Comparison of ENCODE assay signal across 29 cellular contexts in genomic region chr15:80199869-80200268, GRCh38. TPM values are rescaled to one million over a fixed set of nuclear protein-coding genes. Genes with fewer than 3 reads are reported as not detected.
"Had no signal": no experiment of that assay in that cellular context is flagged by ENCODE, and none has a peak within 500 bp of the region (broad histone marks: within the 10 kb centered on the region; RNA-seq: fewer than 3 reads in every experiment).

No MANE protein-coding gene starts in this region.

- H3K27ac Mint-ChIP-seq: memory B cell; naive B cell; natural killer cell treated with Interleukin-12 subunit alpha and Interleukin-12 subunit beta and Interleukin-15 and Interleukin-18, amount 100 ng/mL, for 72 hours; progenitor cell of endocrine pancreas; stimulated activated memory B cell treated with anti-CD40 and anti-IgM and Interleukin-4, amounts not matched to agents 10 μg/mL and 1 μg/mL and 100 μg/mL, for 72 hours; stimulated activated naive CD8-positive, alpha-beta T cell treated with anti-CD3 and anti-CD28 coated beads, Interleukin-15, Interleukin-2, amounts not matched to agents 100 ng/mL and 50 ng/mL, for 24 hours had no signal

- H3K9me3 Mint-ChIP-seq: memory B cell; natural killer cell treated with Interleukin-12 subunit alpha and Interleukin-12 subunit beta and Interleukin-15 and Interleukin-18, amount 100 ng/mL, for 72 hours; neural crest cell; stimulated activated memory B cell treated with anti-CD40 and anti-IgM and Interleukin-4, amounts not matched to agents 10 μg/mL and 1 μg/mL and 100 μg/mL, for 72 hours; stimulated activated naive CD8-positive, alpha-beta T cell treated with anti-CD3 and anti-CD28 coated beads, Interleukin-15, Interleukin-2, amounts not matched to agents 100 ng/mL and 50 ng/mL, for 24 hours had no signal

- H3K4me3 ChIP-seq: dorsolateral prefrontal cortex, esophagus muscularis mucosa, gastroesophageal sphincter, heart left ventricle, hepatocyte, lung, mucosa of descending colon, sigmoid colon, suprapubic skin, transverse colon, upper lobe of right lung, uterus had no signal

- H3K4me3 Mint-ChIP-seq: memory B cell; naive B cell; natural killer cell treated with Interleukin-12 subunit alpha and Interleukin-12 subunit beta and Interleukin-15 and Interleukin-18, amount 100 ng/mL, for 72 hours; neural crest cell; stimulated activated memory B cell treated with anti-CD40 and anti-IgM and Interleukin-4, amounts not matched to agents 10 μg/mL and 1 μg/mL and 100 μg/mL, for 72 hours; stimulated activated naive CD8-positive, alpha-beta T cell treated with anti-CD3 and anti-CD28 coated beads, Interleukin-15, Interleukin-2, amounts not matched to agents 100 ng/mL and 50 ng/mL, for 24 hours had no signal

- H3K27ac ChIP-seq: dorsolateral prefrontal cortex, esophagus muscularis mucosa, foreskin keratinocyte, gastroesophageal sphincter, heart left ventricle, hepatocyte, neutrophil, parathyroid adenoma, sigmoid colon, suprapubic skin, transverse colon, upper lobe of right lung, uterus had no signal

- H3K4me1 ChIP-seq: esophagus muscularis mucosa, gastroesophageal sphincter, heart left ventricle, parathyroid adenoma, sigmoid colon, transverse colon, upper lobe of right lung, uterus had no signal

- DNase-seq: dorsolateral prefrontal cortex; effector CD8-positive, alpha-beta T cell; foreskin keratinocyte; heart left ventricle; kidney; mucosa of descending colon; naive B cell; sigmoid colon; stimulated activated CD4-positive, alpha-beta T cell treated with anti-CD3 and anti-CD28 coated beads, Interleukin-2, amount 100 ng/mL, for 24 hours; stimulated activated CD4-positive, alpha-beta T cell treated with anti-CD3 and anti-CD28 coated beads, Interleukin-4, amount 100 ng/mL, for 24 hours; transverse colon; upper lobe of right lung; uterus had no signal

- H3K9me3 ChIP-seq: esophagus muscularis mucosa, gastroesophageal sphincter, heart left ventricle, mucosa of descending colon, neutrophil, sigmoid colon, suprapubic skin, transverse colon, upper lobe of right lung, uterus had no signal

- ATAC-seq: foreskin keratinocyte; gastroesophageal sphincter; heart left ventricle; left lobe of liver; mucosa of descending colon; natural killer cell treated with Interleukin-12 subunit alpha and Interleukin-12 subunit beta and Interleukin-15 and Interleukin-18, amount 100 ng/mL, for 72 hours; stimulated activated memory B cell treated with anti-CD40 and anti-IgM and Interleukin-4, amounts not matched to agents 10 μg/mL and 1 μg/mL and 100 μg/mL, for 72 hours; upper lobe of right lung had no signal

- H3K4me1 Mint-ChIP-seq: memory B cell; naive B cell; stimulated activated memory B cell treated with anti-CD40 and anti-IgM and Interleukin-4, amounts not matched to agents 10 μg/mL and 1 μg/mL and 100 μg/mL, for 72 hours had no signal

- H3K36me3 ChIP-seq: esophagus muscularis mucosa, heart left ventricle, neutrophil, sigmoid colon, suprapubic skin, transverse colon, upper lobe of right lung, uterus had no signal

- H3K27me3 ChIP-seq: hepatocyte, suprapubic skin, transverse colon, upper lobe of right lung, uterus had no signal

RNA-seq across cellular contexts. Expression of gene CTXND1, which starts 52.1 kb away (rescaled TPM):
- total RNA-seq: endothelial cell of umbilical vein; epithelial cell of proximal tubule; foreskin keratinocyte; natural killer cell treated with Interleukin-12 subunit alpha and Interleukin-12 subunit beta and Interleukin-15 and Interleukin-18, amount 100 ng/mL, for 72 hours had no signal
